In genomic region chr7:50368366-50368765, GRCh38 we compare ENCODE assay signal across 14 cellular contexts.
A peak's percentile ranks its signal among the peaks of the same experiment; 100 is the strongest.
DNase-seq lines count a peak whose midpoint lies in the region; ATAC-seq and TF ChIP-seq lines count a peak whose summit lies in the region.
"Had no signal": no experiment of that assay in that cellular context is flagged by ENCODE, and none has a peak within 500 bp of the region (broad histone marks: within the 10 kb centered on the region; RNA-seq: fewer than 3 reads in every experiment).

No MANE protein-coding gene starts in this region.

- H3K4me3 Mint-ChIP-seq in CD4-positive, alpha-beta T cell, result peak overlapping the region; percentile 71
- peak overlapping the region; percentile 37 for H3K4me3 Mint-ChIP-seq in activated naive CD8-positive, alpha-beta T cell treated with anti-CD3 and anti-CD28 coated beads, Interleukin-2, amount 50 U/mL, for 24 hours

- H3K27ac Mint-ChIP-seq in CD4-positive, alpha-beta T cell, result no peak overlapping the region
- H3K27ac Mint-ChIP-seq in activated naive CD8-positive, alpha-beta T cell treated with anti-CD3 and anti-CD28 coated beads, Interleukin-2, amount 50 U/mL, for 24 hours, result peak overlapping the region; percentile 99

- peaks cover 96% of the 10 kb centered on the region for H3K36me3 Mint-ChIP-seq in CD4-positive, alpha-beta T cell (ENCODE audit: low read depth)
- peaks cover 87% of the 10 kb centered on the region for H3K36me3 Mint-ChIP-seq in activated naive CD8-positive, alpha-beta T cell treated with anti-CD3 and anti-CD28 coated beads, Interleukin-2, amount 50 U/mL, for 24 hours (ENCODE audit: low read depth)

- no peaks in the 10 kb centered on the region for H3K27me3 Mint-ChIP-seq in CD4-positive, alpha-beta T cell
- no peaks in the 10 kb centered on the region for H3K27me3 Mint-ChIP-seq in activated naive CD8-positive, alpha-beta T cell treated with anti-CD3 and anti-CD28 coated beads, Interleukin-2, amount 50 U/mL, for 24 hours

- intact Hi-C loops in CD4-positive, alpha-beta T cell (cut with DNase I, micrococcal nuclease), result loop anchor here (2.0 to 5.0 kb wide), 5 partner anchors 18 to 276 kb away; partner anchors contain the start of genes IKZF1 (in 1 of the 2) and ZPBP (in 1 of the 2)

- no peak for TF ChIP-seq CTCF in CD4-positive, alpha-beta T cell (IDR thresholded peaks at IDR 0.05)

- peaks cover 97% of the 10 kb centered on the region for H3K4me1 Mint-ChIP-seq in CD4-positive, alpha-beta T cell (ENCODE audit: low read depth)
- H3K4me1 Mint-ChIP-seq in activated naive CD8-positive, alpha-beta T cell treated with anti-CD3 and anti-CD28 coated beads, Interleukin-2, amount 50 U/mL, for 24 hours, result peaks cover 98% of the 10 kb centered on the region

- no peak for ATAC-seq in CD4-positive, alpha-beta T cell (ENCODE audit: poor library complexity)
- ATAC-seq in GM18909 (IDR thresholded peaks at IDR 0.05; ENCODE audit: poor library complexity, unreplicated experiment), result peak; percentile 42
- no peak for ATAC-seq in activated naive CD8-positive, alpha-beta T cell treated with anti-CD3 and anti-CD28 coated beads, Interleukin-2, amount 50 U/mL, for 24 hours
- ATAC-seq: esophagus mucosa had no signal

- H3K9me3 ChIP-seq in CD4-positive, alpha-beta T cell (ENCODE audit: control insufficient read depth, low read length), result no peaks in the 10 kb centered on the region
- peaks cover 5% of the 10 kb centered on the region for H3K9me3 ChIP-seq in KOPT-K1 (ENCODE audit: insufficient read depth, low read length, poor library complexity, severe bottlenecking)

- no peaks in the 10 kb centered on the region for H3K27me3 ChIP-seq in CD4-positive, alpha-beta T cell (ENCODE audit: control insufficient read depth, insufficient read depth, low read length)
- H3K27me3 ChIP-seq: tibial nerve had no signal

- peaks cover 90% of the 10 kb centered on the region for H3K36me3 ChIP-seq in KOPT-K1 (ENCODE audit: insufficient read depth, low read length)
- H3K36me3 ChIP-seq: tibial nerve had no signal

- no peaks in the 10 kb centered on the region for H3K9me3 Mint-ChIP-seq in CD4-positive, alpha-beta T cell
- no peaks in the 10 kb centered on the region for H3K9me3 Mint-ChIP-seq in activated naive CD8-positive, alpha-beta T cell treated with anti-CD3 and anti-CD28 coated beads, Interleukin-2, amount 50 U/mL, for 24 hours

- POLR2A ChIA-PET in CD4-positive, alpha-beta T cell (lab: Charles Lee), result interaction anchor here (1.1 to 43.3 kb wide), 12 partner anchors 8 to 275 kb away, joined by 3 to 2111 read pairs (median 11); partner anchors contain the start of genes IKZF1 and ZPBP

- CTCF ChIA-PET in CD4-positive, alpha-beta T cell (lab: Charles Lee), result interaction anchor here (0.7 to 6.4 kb wide), 18 partner anchors 8 to 226 kb away, joined by 3 to 87 read pairs (median 6); no protein-coding TSS in a partner anchor

- no peak for DNase-seq in CD4-positive, alpha-beta T cell
- no peak for DNase-seq in activated naive CD8-positive, alpha-beta T cell treated with anti-CD3 and anti-CD28 coated beads, Interleukin-2, amount 50 U/mL, for 24 hours
- DNase-seq in RKO (ENCODE audit: low spot score) (no peak), DMS53 treated with DMSO at 0.1 percent for 48 hours (lab: John Stamatoyannopoulos, UW; ENCODE audit: unreplicated experiment) (no peak), foreskin melanocyte (no peak), substantia nigra (lab: John Stamatoyannopoulos, UW) (no peak)
- DNase-seq: DMS79 treated with DMSO at 0.1 percent for 48 hours, GOT3, NCI-H1930 had no signal

- H3K27ac ChIP-seq in CD4-positive, alpha-beta T cell (ENCODE audit: low read depth, low read length), result peak overlapping the region; percentile 68
- H3K27ac ChIP-seq in KOPT-K1 (ENCODE audit: low read depth, low read length, poor library complexity, severe bottlenecking), result peak overlapping the region; percentile 99
- no peak overlapping the region for H3K27ac ChIP-seq in substantia nigra (ENCODE audit: low read depth, low read length, poor library complexity, severe bottlenecking)
- H3K27ac ChIP-seq: coronary artery, tibial nerve had no signal
